Comparison of ENCODE assay signal across 8 cellular contexts in genomic region chr17:80791758-80792284, GRCh38.
DNase-seq lines count a peak whose midpoint lies in the region; ATAC-seq, FAIRE-seq and TF ChIP-seq lines count a peak whose summit lies in the region.

No MANE protein-coding gene starts in this region.

- H3K27ac ChIP-seq in endothelial cell of umbilical vein (ENCODE audit: insufficient read depth, low read depth, low read length), result peak overlapping the region; percentile 99

- POLR2A ChIA-PET in activated CD4-positive, alpha-beta T cell treated with anti-CD3 and anti-CD28 coated beads, Interleukin-2, amount 10 ng/mL, durations not matched to agents 7 days and 5 days (lab: Charles Lee), result interaction anchor here (0.8 to 1.5 kb wide), 3 partner anchors 10 to 56 kb away, joined by 3 to 7 read pairs (median 5); no protein-coding TSS in a partner anchor
- POLR2A ChIA-PET in endothelial cell of umbilical vein (lab: Charles Lee), result no interaction called here

- H3K27ac Mint-ChIP-seq in HFFc6 (peak overlapping the region; percentile 93), osteocyte (ENCODE audit: unreplicated experiment) (peak overlapping the region; percentile 98)
- peak overlapping the region; percentile 99 for H3K27ac Mint-ChIP-seq in activated CD4-positive, alpha-beta T cell treated with anti-CD3 and anti-CD28 coated beads, Interleukin-2, amount 10 ng/mL, durations not matched to agents 7 days and 5 days

- H3K9me1 ChIP-seq in endothelial cell of umbilical vein (replicated peaks; ENCODE audit: control insufficient read depth, extremely low read depth, insufficient read depth, low read length), result no peaks in the 10 kb centered on the region

- H3K36me3 Mint-ChIP-seq in HFFc6 (ENCODE audit: low read depth) (peaks cover 64% of the 10 kb centered on the region), osteocyte (ENCODE audit: unreplicated experiment) (peaks cover 5% of the 10 kb centered on the region)
- H3K36me3 Mint-ChIP-seq in activated CD4-positive, alpha-beta T cell treated with anti-CD3 and anti-CD28 coated beads, Interleukin-2, amount 10 ng/mL, durations not matched to agents 7 days and 5 days (ENCODE audit: low read depth), result peaks cover 73% of the 10 kb centered on the region

- H3K4me1 Mint-ChIP-seq in HFFc6 (ENCODE audit: low read depth) (peaks cover 61% of the 10 kb centered on the region), osteocyte (ENCODE audit: unreplicated experiment) (peaks cover 95% of the 10 kb centered on the region)
- peaks cover 90% of the 10 kb centered on the region for H3K4me1 Mint-ChIP-seq in activated CD4-positive, alpha-beta T cell treated with anti-CD3 and anti-CD28 coated beads, Interleukin-2, amount 10 ng/mL, durations not matched to agents 7 days and 5 days

- peak; percentile 98 for DNase-seq in HFFc6
- DNase-seq in activated CD4-positive, alpha-beta T cell treated with anti-CD3 and anti-CD28 coated beads, Interleukin-2, amount 10 ng/mL, durations not matched to agents 7 days and 5 days, result peak; percentile 65
- DNase-seq in endothelial cell of umbilical vein (ENCODE audit: low read depth, low spot score), result peak; percentile 98
- no peak for DNase-seq in osteocyte (ENCODE audit: extremely low spot score, unreplicated experiment)
- DNase-seq in NCI-H1694 treated with DMSO at 0.1 percent for 48 hours (lab: John Stamatoyannopoulos, UW), result no peak
- no peak for DNase-seq in SKM-1 (lab: John Stamatoyannopoulos, UW; ENCODE audit: unreplicated experiment)

- TF ChIP-seq CTCF in HFFc6 (IDR thresholded peaks at IDR 0.05), result no peak
- no peak for TF ChIP-seq CTCF in endothelial cell of umbilical vein (IDR thresholded peaks at IDR 0.05; ENCODE audit: extremely low read depth in 1 of 2, insufficient read depth in 1 of 2, low read depth in 1 of 2, low read length in 2 of 2)
- TF ChIP-seq CTCF in osteocyte (IDR thresholded peaks at IDR 0.05), result no peak

- intact Hi-C loops in endothelial cell of umbilical vein (cut with micrococcal nuclease), result loop anchor here (1.0 kb wide), 3 partner anchors 31 to 100 kb away; no protein-coding TSS in a partner anchor

- no peaks in the 10 kb centered on the region; the same call in none of the 2 replicates for H3K27me3 Mint-ChIP-seq in HFFc6 (ENCODE audit: insufficient read depth)
- H3K27me3 Mint-ChIP-seq in activated CD4-positive, alpha-beta T cell treated with anti-CD3 and anti-CD28 coated beads, Interleukin-2, amount 10 ng/mL, durations not matched to agents 7 days and 5 days, result no peaks in the 10 kb centered on the region
- no peaks in the 10 kb centered on the region for H3K27me3 Mint-ChIP-seq in osteocyte (ENCODE audit: unreplicated experiment)

- no peak for TF ChIP-seq POLR2A in endothelial cell of umbilical vein (IDR thresholded peaks at IDR 0.05; ENCODE audit: low read depth, low read length)

- peak overlapping the region; percentile 47 for H3K4me2 ChIP-seq in endothelial cell of umbilical vein (ENCODE audit: insufficient read depth, low read length)

- BruUV-seq in endothelial cell of umbilical vein (replicated peaks; lab: Mats Ljungman, UMichigan), result no TSS peak

- ATAC-seq in HG03045 (IDR thresholded peaks at IDR 0.05; ENCODE audit: unreplicated experiment) (no peak), GM21737 (IDR thresholded peaks at IDR 0.05; ENCODE audit: unreplicated experiment) (no peak)

- no peaks in the 10 kb centered on the region for H3K9me3 ChIP-seq in endothelial cell of umbilical vein (replicated peaks; ENCODE audit: control insufficient read depth, insufficient read depth, low read length)

- H3K4me1 ChIP-seq in endothelial cell of umbilical vein (ENCODE audit: control insufficient read depth, extremely low read depth, insufficient read depth, low read length), result peaks cover 61% of the 10 kb centered on the region

- H3K9ac ChIP-seq in endothelial cell of umbilical vein (replicated peaks; ENCODE audit: extremely low read depth, insufficient read depth, low read length), result peak overlapping the region; percentile 50

- no peaks in the 10 kb centered on the region for H4K20me1 ChIP-seq in endothelial cell of umbilical vein (replicated peaks; ENCODE audit: control insufficient read depth, extremely low read depth, insufficient read depth, low read length)

- CTCF ChIA-PET in activated CD4-positive, alpha-beta T cell treated with anti-CD3 and anti-CD28 coated beads, Interleukin-2, amount 10 ng/mL, durations not matched to agents 7 days and 5 days (lab: Charles Lee), result interaction anchor here (0.9 to 1.5 kb wide), 6 partner anchors 10 to 108 kb away, joined by 3 to 6 read pairs (median 3); no protein-coding TSS in a partner anchor
- CTCF ChIA-PET in endothelial cell of umbilical vein (lab: Charles Lee), result interaction anchor here (1.0 to 1.9 kb wide), 5 partner anchors 31 to 137 kb away, joined by 3 to 7 read pairs (median 4); no protein-coding TSS in a partner anchor

- H3K4me3 ChIP-seq in endothelial cell of umbilical vein (replicated peaks in 1 of 3; ENCODE audit: insufficient read depth in 1 of 3, low read depth in 1 of 3, low read length in 3 of 3), result no peak overlapping the region

- FAIRE-seq in endothelial cell of umbilical vein (lab: Jason Lieb, UNC), result peak; percentile 97

- no peaks in the 10 kb centered on the region for H3K27me3 ChIP-seq in endothelial cell of umbilical vein (ENCODE audit: control insufficient read depth in 2 of 2, insufficient read depth in 2 of 2, low read length in 2 of 2)

- H3K9me3 Mint-ChIP-seq in HFFc6 (peaks cover 8% of the 10 kb centered on the region), osteocyte (ENCODE audit: unreplicated experiment) (peaks cover 3% of the 10 kb centered on the region)
- peaks cover 20% of the 10 kb centered on the region for H3K9me3 Mint-ChIP-seq in activated CD4-positive, alpha-beta T cell treated with anti-CD3 and anti-CD28 coated beads, Interleukin-2, amount 10 ng/mL, durations not matched to agents 7 days and 5 days

- H2AFZ ChIP-seq in endothelial cell of umbilical vein (ENCODE audit: low read depth, low read length), result no peak overlapping the region

- H3K4me3 Mint-ChIP-seq in HFFc6 (peak overlapping the region; percentile 69), osteocyte (ENCODE audit: unreplicated experiment) (peak overlapping the region; percentile 33)
- peak overlapping the region; percentile 83 for H3K4me3 Mint-ChIP-seq in activated CD4-positive, alpha-beta T cell treated with anti-CD3 and anti-CD28 coated beads, Interleukin-2, amount 10 ng/mL, durations not matched to agents 7 days and 5 days

- dilution Hi-C loops in endothelial cell of umbilical vein (cut with MboI; ENCODE audit: extremely low pct_ligation_motif_present, low sequenced_read_pairs), result no loop called here

- peaks cover 2% of the 10 kb centered on the region for H3K79me2 ChIP-seq in endothelial cell of umbilical vein (ENCODE audit: control insufficient read depth, insufficient read depth, low read length)

- H3K36me3 ChIP-seq in endothelial cell of umbilical vein (ENCODE audit: control insufficient read depth in 2 of 2, extremely low read depth in 1 of 2, insufficient read depth in 2 of 2, low read length in 2 of 2), result no peaks in the 10 kb centered on the region

TF ChIP-seq in endothelial cell of umbilical vein, 7 proteins besides CTCF, POLR2A, EP300 and RAD21:
- TF ChIP-seq POLR2AphosphoS5 (IDR thresholded peaks at IDR 0.05; ENCODE audit: insufficient read depth, low read depth, low read length) (peak; percentile 62), FOS (IDR thresholded peaks at IDR 0.05; ENCODE audit: borderline replicate concordance, insufficient read depth, low read length) (peak; percentile 100), JUN (IDR thresholded peaks at IDR 0.05; ENCODE audit: borderline replicate concordance, insufficient read depth, insufficient read length, low read depth) (peak; percentile 99), GATA2 (IDR thresholded peaks at IDR 0.05; ENCODE audit: insufficient read depth, insufficient read length, low read depth, low read length) (peak; percentile 27), MAX (IDR thresholded peaks at IDR 0.05; ENCODE audit: insufficient read depth, insufficient read length) (peak; percentile 11), EZH2 (IDR thresholded peaks at IDR 0.05; ENCODE audit: borderline replicate concordance, low read depth, low read length, severe bottlenecking) (no peak), MYC (IDR thresholded peaks at IDR 0.05; ENCODE audit: low read depth, low read length) (no peak)

Comparison
In these comparisons a context has a peak if more than half of its experiments do, and no peak if none do; other contexts are left out.
1. DNase-seq: peak in HFFc6 (single experiment), activated CD4-positive, alpha-beta T cell treated with anti-CD3 and anti-CD28 coated beads, Interleukin-2, amount 10 ng/mL, durations not matched to agents 7 days and 5 days (single experiment) and endothelial cell of umbilical vein (single experiment); none in osteocyte (single experiment), NCI-H1694 treated with DMSO at 0.1 percent for 48 hours (single experiment) and SKM-1 (single experiment).
2. H3K4me3 Mint-ChIP-seq: peak in every context shown above with its lines; median percentile 83 in activated CD4-positive, alpha-beta T cell treated with anti-CD3 and anti-CD28 coated beads, Interleukin-2, amount 10 ng/mL, durations not matched to agents 7 days and 5 days; 69 in HFFc6; 33 in osteocyte.
3. Peak in every context shown above with its lines, with median percentiles within 50 percentile points of each other: H3K27ac Mint-ChIP-seq.